ENCODE assay signal across 1 cellular context in genomic region chr10:101285519-101286070, GRCh38.
A peak's percentile ranks its signal among the peaks of the same experiment; 100 is the strongest.
TF ChIP-seq lines count a peak whose summit lies in the region.

No MANE protein-coding gene starts in this region.

TF ChIP-seq in WTC11, 78 proteins besides CTCF, POLR2A, EP300 and RAD21 (continued from another document):
- TF ChIP-seq AFF4 (CRISPR knock-in tag; IDR thresholded peaks at IDR 0.05; ENCODE audit: borderline replicate concordance) (no peak), IRF1 (CRISPR knock-in tag; IDR thresholded peaks at IDR 0.05) (no peak), ZNF671 (CRISPR knock-in tag; IDR thresholded peaks at IDR 0.05) (no peak), NFATC4 (CRISPR knock-in tag; IDR thresholded peaks at IDR 0.05) (no peak), ZNF121 (CRISPR knock-in tag; IDR thresholded peaks at IDR 0.05) (no peak), HMGA2 (CRISPR knock-in tag; IDR thresholded peaks at IDR 0.05) (no peak), ZNF396 (CRISPR knock-in tag; IDR thresholded peaks at IDR 0.05; ENCODE audit: borderline replicate concordance) (no peak), FOXK1 (CRISPR knock-in tag; IDR thresholded peaks at IDR 0.05) (no peak; the same call in 1 of the 2 replicates), ETV6 (CRISPR knock-in tag; IDR thresholded peaks at IDR 0.05) (peak; percentile 50; the same call in 1 of the 2 replicates), GRHL2 (CRISPR knock-in tag; IDR thresholded peaks at IDR 0.05; ENCODE audit: insufficient replicate concordance, severe bottlenecking) (no peak), NR3C1 (CRISPR knock-in tag; conservative IDR thresholded peaks at IDR 0.05; ENCODE audit: low read depth) (no peak), ZNF263 (CRISPR knock-in tag; IDR thresholded peaks at IDR 0.05; ENCODE audit: low read depth) (0 out of 2 replicates have a peak, but pooled peaks have one; percentile 27), GTF2I (CRISPR knock-in tag; conservative IDR thresholded peaks at IDR 0.05) (no peak), FOXP4 (CRISPR knock-in tag; IDR thresholded peaks at IDR 0.05) (peak; percentile 79), PRRX2 (CRISPR knock-in tag; IDR thresholded peaks at IDR 0.05) (no peak), RELA (CRISPR knock-in tag; IDR thresholded peaks at IDR 0.05; ENCODE audit: borderline replicate concordance) (no peak), SP1 (CRISPR knock-in tag; conservative IDR thresholded peaks at IDR 0.05) (no peak; the same call in 1 of the 2 replicates), TEAD4 (CRISPR knock-in tag; IDR thresholded peaks at IDR 0.05) (no peak), USF1 (CRISPR knock-in tag; IDR thresholded peaks at IDR 0.05) (no peak), TCF7 (CRISPR knock-in tag; IDR thresholded peaks at IDR 0.05; ENCODE audit: low read depth) (no peak), KAT7 (CRISPR knock-in tag; IDR thresholded peaks at IDR 0.05; ENCODE audit: borderline replicate concordance) (no peak), ATF1 (CRISPR knock-in tag; IDR thresholded peaks at IDR 0.05) (no peak), JAZF1 (CRISPR knock-in tag; IDR thresholded peaks at IDR 0.05) (no peak), TP53 (CRISPR knock-in tag; IDR thresholded peaks at IDR 0.05) (no peak), CREM (CRISPR knock-in tag; IDR thresholded peaks at IDR 0.05) (no peak; the same call in 1 of the 2 replicates)
- TF ChIP-seq, protein P1, sequence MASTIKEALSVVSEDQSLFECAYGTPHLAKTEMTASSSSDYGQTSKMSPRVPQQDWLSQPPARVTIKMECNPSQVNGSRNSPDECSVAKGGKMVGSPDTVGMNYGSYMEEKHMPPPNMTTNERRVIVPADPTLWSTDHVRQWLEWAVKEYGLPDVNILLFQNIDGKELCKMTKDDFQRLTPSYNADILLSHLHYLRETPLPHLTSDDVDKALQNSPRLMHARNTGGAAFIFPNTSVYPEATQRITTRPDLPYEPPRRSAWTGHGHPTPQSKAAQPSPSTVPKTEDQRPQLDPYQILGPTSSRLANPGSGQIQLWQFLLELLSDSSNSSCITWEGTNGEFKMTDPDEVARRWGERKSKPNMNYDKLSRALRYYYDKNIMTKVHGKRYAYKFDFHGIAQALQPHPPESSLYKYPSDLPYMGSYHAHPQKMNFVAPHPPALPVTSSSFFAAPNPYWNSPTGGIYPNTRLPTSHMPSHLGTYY (CRISPR knock-in tag; IDR thresholded peaks at IDR 0.05), result no peak
- TF ChIP-seq, protein P2, sequence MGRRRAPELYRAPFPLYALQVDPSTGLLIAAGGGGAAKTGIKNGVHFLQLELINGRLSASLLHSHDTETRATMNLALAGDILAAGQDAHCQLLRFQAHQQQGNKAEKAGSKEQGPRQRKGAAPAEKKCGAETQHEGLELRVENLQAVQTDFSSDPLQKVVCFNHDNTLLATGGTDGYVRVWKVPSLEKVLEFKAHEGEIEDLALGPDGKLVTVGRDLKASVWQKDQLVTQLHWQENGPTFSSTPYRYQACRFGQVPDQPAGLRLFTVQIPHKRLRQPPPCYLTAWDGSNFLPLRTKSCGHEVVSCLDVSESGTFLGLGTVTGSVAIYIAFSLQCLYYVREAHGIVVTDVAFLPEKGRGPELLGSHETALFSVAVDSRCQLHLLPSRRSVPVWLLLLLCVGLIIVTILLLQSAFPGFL (CRISPR knock-in tag; IDR thresholded peaks at IDR 0.05; ENCODE audit: borderline replicate concordance), result no peak
- TF ChIP-seq, protein P3, sequence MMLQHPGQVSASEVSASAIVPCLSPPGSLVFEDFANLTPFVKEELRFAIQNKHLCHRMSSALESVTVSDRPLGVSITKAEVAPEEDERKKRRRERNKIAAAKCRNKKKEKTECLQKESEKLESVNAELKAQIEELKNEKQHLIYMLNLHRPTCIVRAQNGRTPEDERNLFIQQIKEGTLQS (CRISPR knock-in tag; conservative IDR thresholded peaks at IDR 0.05), result no peak
- TF ChIP-seq, protein P4, sequence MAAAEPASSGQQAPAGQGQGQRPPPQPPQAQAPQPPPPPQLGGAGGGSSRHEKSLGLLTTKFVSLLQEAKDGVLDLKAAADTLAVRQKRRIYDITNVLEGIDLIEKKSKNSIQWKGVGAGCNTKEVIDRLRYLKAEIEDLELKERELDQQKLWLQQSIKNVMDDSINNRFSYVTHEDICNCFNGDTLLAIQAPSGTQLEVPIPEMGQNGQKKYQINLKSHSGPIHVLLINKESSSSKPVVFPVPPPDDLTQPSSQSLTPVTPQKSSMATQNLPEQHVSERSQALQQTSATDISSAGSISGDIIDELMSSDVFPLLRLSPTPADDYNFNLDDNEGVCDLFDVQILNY (CRISPR knock-in tag; IDR thresholded peaks at IDR 0.05), result peak; percentile 45; the same call in 1 of the 2 replicates
